9 cellular contexts compared by ENCODE assay signal in genomic region chr10:6473430-6473829, GRCh38.
DNase-seq lines count a peak whose midpoint lies in the region; ATAC-seq and TF ChIP-seq lines count a peak whose summit lies in the region.
"Had no signal": no experiment of that assay in that cellular context is flagged by ENCODE, and none has a peak within 500 bp of the region (broad histone marks: within the 10 kb centered on the region; RNA-seq: fewer than 3 reads in every experiment).

No MANE protein-coding gene starts in this region.

- no peak overlapping the region for H3K4me2 ChIP-seq in IMR-90 (ENCODE audit: low read depth, low read length)

- H3K27me3 Mint-ChIP-seq in naive thymus-derived CD8-positive, alpha-beta T cell = no peaks in the 10 kb centered on the region

- H3K4me3 Mint-ChIP-seq in naive thymus-derived CD8-positive, alpha-beta T cell = peak overlapping the region; percentile 40 to 88 (median 66)

- H2BK20ac ChIP-seq in IMR-90 (ENCODE audit: low read depth, low read length) = no peak overlapping the region

- TF ChIP-seq CTCF in GM10266 (IDR thresholded peaks at IDR 0.05; ENCODE audit: control insufficient read depth, insufficient read depth, low read depth, missing control alignments) = no peak
- no peak for TF ChIP-seq CTCF in IMR-90 (conservative IDR thresholded peaks at IDR 0.05; ENCODE audit: low read depth, low read length)

- in situ Hi-C loops in IMR-90 (cut with MboI; ENCODE audit: low sequenced_read_pairs) = no loop called here

- H3K27ac ChIP-seq in IMR-90 (ENCODE audit: insufficient read depth, low read length) = no peak overlapping the region

- 63% methylated on average over 5 of the region's 7 CpGs; no CpG with 5 or more reads in 1 of the 2 experiments for WGBS in IMR-90 (ENCODE audit: extremely low coverage in 2 of 2, insufficient read length in 1 of 2), 2 experiments

- no peak overlapping the region for H2AK5ac ChIP-seq in IMR-90 (ENCODE audit: low read depth, low read length)

- H4K5ac ChIP-seq in IMR-90 (ENCODE audit: low read depth, low read length) = no peak overlapping the region

- dilution Hi-C loops in IMR-90 (cut with HindIII; ENCODE audit: low sequenced_read_pairs, unreplicated experiment) = no loop called here

- peak overlapping the region; percentile 81 to 98 (median 96) for H3K27ac Mint-ChIP-seq in naive thymus-derived CD8-positive, alpha-beta T cell

- H2AK9ac ChIP-seq in IMR-90 (replicated peaks; ENCODE audit: low read depth, low read length, poor library complexity) = no peak overlapping the region

- H2BK120ac ChIP-seq in IMR-90 (ENCODE audit: low read depth, low read length) = no peak overlapping the region

- no peak overlapping the region for H3K9ac ChIP-seq in IMR-90 (ENCODE audit: low read depth, low read length)

- H4K8ac ChIP-seq in IMR-90 (ENCODE audit: low read depth in 2 of 2, low read length in 2 of 2) = no peak overlapping the region; a peak in 1 of 4 replicates

- H4K91ac ChIP-seq in IMR-90 (ENCODE audit: insufficient read depth, low read depth, low read length) = no peak overlapping the region

- DNase-seq in GM10266 (ENCODE audit: extremely low spot score) (peak; percentile 35), IMR-90 (no peak), foreskin melanocyte (no peak), NCI-H446 (lab: John Stamatoyannopoulos, UW) (no peak)
- peak; percentile 46 for DNase-seq in activated CD4-positive, alpha-beta T cell treated with anti-CD3 and anti-CD28 coated beads, Interleukin-2, amount 50 U/mL, for 1 hour
- DNase-seq in naive thymus-derived CD8-positive, alpha-beta T cell = peak in 9 of 10 donors; percentile 42 to 89 (median 72)
- DNase-seq: aorta had no signal

- H3K18ac ChIP-seq in IMR-90 (ENCODE audit: low read depth, low read length) = no peak overlapping the region

- peaks cover under 1 to 78% (median 36%) of the 10 kb centered on the region in 3 donors for H3K36me3 Mint-ChIP-seq in naive thymus-derived CD8-positive, alpha-beta T cell

- no peak overlapping the region for H2BK15ac ChIP-seq in IMR-90 (ENCODE audit: low read depth, low read length)

- peaks cover 0 to 3% (median 0%) of the 10 kb centered on the region in 9 donors for H3K9me3 Mint-ChIP-seq in naive thymus-derived CD8-positive, alpha-beta T cell

- no peaks in the 10 kb centered on the region for H3K36me3 ChIP-seq in IMR-90 (ENCODE audit: control insufficient read depth, insufficient read depth, low read length)

- no peaks in the 10 kb centered on the region for H3K79me1 ChIP-seq in IMR-90 (ENCODE audit: low read depth in 1 of 2, low read length in 2 of 2)

- no peak overlapping the region for H3K4me3 ChIP-seq in IMR-90 (ENCODE audit: insufficient read depth, low read depth, low read length)

- H3K4me1 Mint-ChIP-seq in naive thymus-derived CD8-positive, alpha-beta T cell = peaks cover 25 to 69% (median 58%) of the 10 kb centered on the region in 4 donors

- no peaks in the 10 kb centered on the region for H3K9me1 ChIP-seq in IMR-90 (ENCODE audit: insufficient read depth, low read length)

- H3K4me1 ChIP-seq in IMR-90 (ENCODE audit: control insufficient read depth, insufficient read depth, low read length) = no peaks in the 10 kb centered on the region

- no peaks in the 10 kb centered on the region for H3K27me3 ChIP-seq in IMR-90 (ENCODE audit: control insufficient read depth, insufficient read depth, low read length)

- no peak for ATAC-seq in IMR-90 (ENCODE audit: low read depth)
- ATAC-seq in naive thymus-derived CD8-positive, alpha-beta T cell = peak; percentile 86 to 93
- ATAC-seq in HG03045 (IDR thresholded peaks at IDR 0.05; ENCODE audit: unreplicated experiment) = no peak
- no peak for ATAC-seq in GM21515 (IDR thresholded peaks at IDR 0.05; ENCODE audit: unreplicated experiment)

- no peak for TF ChIP-seq RAD21 in IMR-90 (IDR thresholded peaks at IDR 0.05; ENCODE audit: low read length)

- no peak overlapping the region for H3K56ac ChIP-seq in IMR-90 (ENCODE audit: extremely low read depth, insufficient read depth, low read length)

- no peak overlapping the region for H3K14ac ChIP-seq in IMR-90 (replicated peaks; ENCODE audit: low read depth, low read length)

- H2BK5ac ChIP-seq in IMR-90 (ENCODE audit: low read depth, low read length, poor library complexity, severe bottlenecking) = no peak overlapping the region

- no TSS peak for BruUV-seq in IMR-90 (replicated peaks; lab: Mats Ljungman, UMichigan)

- POLR2A ChIA-PET in IMR-90 (lab: Charles Lee; ENCODE audit: unreplicated experiment) = no interaction called here
- POLR2A ChIA-PET in naive thymus-derived CD8-positive, alpha-beta T cell (lab: Charles Lee) = interaction anchor here (0.7 to 1.7 kb wide), 10 partner anchors 22 to 134 kb away, joined by 3 to 14 read pairs (median 7); partner anchors contain the start of gene PRKCQ

- H4K20me1 ChIP-seq in IMR-90 (ENCODE audit: insufficient read depth, low read length) = no peaks in the 10 kb centered on the region

- TF ChIP-seq POLR2A in IMR-90 (IDR thresholded peaks at IDR 0.05; ENCODE audit: low read depth, low read length) = no peak

- H3K4ac ChIP-seq in IMR-90 (ENCODE audit: low read depth, low read length) = no peak overlapping the region

- H3K9me3 ChIP-seq in IMR-90 (ENCODE audit: control insufficient read depth, insufficient read depth, low read length) = no peaks in the 10 kb centered on the region

- CTCF ChIA-PET in IMR-90 (lab: Yijun Ruan, JAX) = no interaction called here

- intact Hi-C loops in IMR-90 (cut with micrococcal nuclease) = no loop called here

- peak overlapping the region; percentile 44 for H2AFZ ChIP-seq in IMR-90 (replicated peaks; ENCODE audit: low read length, poor library complexity)

- no peak overlapping the region for H3K23ac ChIP-seq in IMR-90 (ENCODE audit: low read depth, low read length)

TF ChIP-seq in IMR-90, 13 proteins besides CTCF, POLR2A, EP300 and RAD21:
- no peak for TF ChIP-seq FOS (IDR thresholded peaks at IDR 0.05; ENCODE audit: low read depth, low read length)
- no peak for TF ChIP-seq NFE2L2 (IDR thresholded peaks at IDR 0.05; ENCODE audit: low read depth, low read length)
- no peak for TF ChIP-seq MXI1 (IDR thresholded peaks at IDR 0.05; ENCODE audit: borderline replicate concordance, low read depth, low read length)
- TF ChIP-seq BHLHE40 (IDR thresholded peaks at IDR 0.05; ENCODE audit: low read depth, low read length) = no peak
TF ChIP-seq in IMR-90: peak in this region for 0.

Comparison
In these comparisons a context has a peak if more than half of its experiments do, and no peak if none do; other contexts are left out.
1. DNase-seq: peak in GM10266 (single experiment), activated CD4-positive, alpha-beta T cell treated with anti-CD3 and anti-CD28 coated beads, Interleukin-2, amount 50 U/mL, for 1 hour (single experiment) and naive thymus-derived CD8-positive, alpha-beta T cell (9 of 10); none in IMR-90 (single experiment), foreskin melanocyte (single experiment) and NCI-H446 (0 of 2).
2. ATAC-seq: peak in naive thymus-derived CD8-positive, alpha-beta T cell (2 of 2); none in IMR-90 (single experiment), HG03045 (single experiment) and GM21515 (single experiment).